Comparison of ENCODE assay signal across 21 cellular contexts in the genomic region with DNA sequence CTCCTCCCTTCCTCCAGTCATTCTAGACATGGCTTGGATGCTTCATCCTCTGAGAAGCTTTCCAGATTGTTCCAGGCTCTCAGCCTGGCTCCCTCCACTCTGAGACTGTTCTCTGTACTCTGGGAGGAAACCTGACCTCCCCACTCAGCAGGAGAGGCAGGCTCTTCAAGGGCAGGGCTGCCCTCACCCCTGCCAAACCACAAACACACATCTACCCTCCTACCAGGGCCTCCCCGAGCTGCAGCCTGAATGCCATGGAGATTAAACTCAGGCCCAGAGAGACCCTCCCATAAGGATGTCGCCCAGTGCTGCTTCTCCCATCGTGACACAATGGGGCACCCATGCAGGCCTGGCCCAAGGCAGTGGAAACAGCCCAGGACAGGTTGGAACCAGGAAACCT. TPM values are rescaled to one million over a fixed set of nuclear protein-coding genes. Genes with fewer than 3 reads are reported as not detected.
A peak's percentile ranks its signal among the peaks of the same experiment; 100 is the strongest.
DNase-seq lines count a peak whose midpoint lies in the region; ATAC-seq, FAIRE-seq and TF ChIP-seq lines count a peak whose summit lies in the region.
"Had no signal": no experiment of that assay in that cellular context is flagged by ENCODE, and none has a peak within 500 bp of the region (broad histone marks: within the 10 kb centered on the region; RNA-seq: fewer than 3 reads in every experiment).

No MANE protein-coding gene starts in this region.

- H3K27ac Mint-ChIP-seq in natural killer cell (no peak overlapping the region), astrocyte (ENCODE audit: unreplicated experiment) (no peak overlapping the region)
- H3K27ac Mint-ChIP-seq in natural killer cell treated with Interleukin-12 subunit alpha and Interleukin-12 subunit beta and Interleukin-15 and Interleukin-18, amount 100 ng/mL, for 72 hours, result no peak overlapping the region
- H3K27ac Mint-ChIP-seq: stimulated activated naive CD8-positive, alpha-beta T cell treated with anti-CD3 and anti-CD28 coated beads, Interleukin-15, Interleukin-2, amounts not matched to agents 100 ng/mL and 50 ng/mL, for 24 hours; type B pancreatic cell had no signal

- H4K20me1 ChIP-seq in astrocyte (ENCODE audit: insufficient read depth, low read length), result peaks cover 55% of the 10 kb centered on the region
- H4K20me1 ChIP-seq: BLaER1 treated with 17β-estradiol and CSF1 and Interleukin-3, amounts not matched to agents 10 nM and 100 nM had no signal

- H3K9ac ChIP-seq in astrocyte (ENCODE audit: low read length), result no peak overlapping the region
- H3K9ac ChIP-seq: BLaER1 treated with 17β-estradiol and CSF1 and Interleukin-3, amounts not matched to agents 10 nM and 100 nM had no signal

- H3K27me3 Mint-ChIP-seq in natural killer cell (ENCODE audit: low read depth in 2 of 2), result no peaks in the 10 kb centered on the region
- no peaks in the 10 kb centered on the region for H3K27me3 Mint-ChIP-seq in natural killer cell treated with Interleukin-12 subunit alpha and Interleukin-12 subunit beta and Interleukin-15 and Interleukin-18, amount 100 ng/mL, for 72 hours
- no peaks in the 10 kb centered on the region for H3K27me3 Mint-ChIP-seq in astrocyte (ENCODE audit: low read depth, unreplicated experiment)
- H3K27me3 Mint-ChIP-seq: stimulated activated naive CD8-positive, alpha-beta T cell treated with anti-CD3 and anti-CD28 coated beads, Interleukin-15, Interleukin-2, amounts not matched to agents 100 ng/mL and 50 ng/mL, for 24 hours; type B pancreatic cell had no signal

- no peaks in the 10 kb centered on the region for H3K79me2 ChIP-seq in astrocyte (ENCODE audit: insufficient read depth, low read length)

- H2AFZ ChIP-seq in astrocyte (ENCODE audit: low read depth, low read length), result no peak overlapping the region

- TF ChIP-seq CTCF in natural killer cell (IDR thresholded peaks at IDR 0.05) (no peak), astrocyte (IDR thresholded peaks at IDR 0.05; ENCODE audit: insufficient read depth, low read depth, low read length) (no peak), vagina (IDR thresholded peaks at IDR 0.05) (no peak)

- no peak overlapping the region for H3K4me3 ChIP-seq in astrocyte (ENCODE audit: insufficient read depth, low read depth, low read length)
- H3K4me3 ChIP-seq in vagina, result no peak overlapping the region
- H3K4me3 ChIP-seq: BLaER1 treated with 17β-estradiol and CSF1 and Interleukin-3, amounts not matched to agents 10 nM and 100 nM; esophagus muscularis mucosa had no signal

- H3K9me3 Mint-ChIP-seq in natural killer cell (no peaks in the 10 kb centered on the region), astrocyte (ENCODE audit: unreplicated experiment) (peaks cover 2% of the 10 kb centered on the region)
- H3K9me3 Mint-ChIP-seq in natural killer cell treated with Interleukin-12 subunit alpha and Interleukin-12 subunit beta and Interleukin-15 and Interleukin-18, amount 100 ng/mL, for 72 hours, result no peaks in the 10 kb centered on the region
- H3K9me3 Mint-ChIP-seq: stimulated activated naive CD8-positive, alpha-beta T cell treated with anti-CD3 and anti-CD28 coated beads, Interleukin-15, Interleukin-2, amounts not matched to agents 100 ng/mL and 50 ng/mL, for 24 hours had no signal

- FAIRE-seq in astrocyte (lab: Jason Lieb, UNC), result no peak

- DNase-seq in natural killer cell, result no peak
- DNase-seq in natural killer cell treated with Interleukin-12 subunit alpha and Interleukin-12 subunit beta and Interleukin-15 and Interleukin-18, amount 100 ng/mL, for 72 hours (ENCODE audit: low spot score), result no peak
- no peak for DNase-seq in astrocyte (ENCODE audit: low read depth)
- DNase-seq in islet precursor cell, result peak; percentile 37
- no peak for DNase-seq in vagina (ENCODE audit: extremely low spot score in 2 of 2)
- no peak for DNase-seq in stimulated activated CD4-positive, alpha-beta T cell treated with anti-CD3 and anti-CD28 coated beads, Interleukin-2, amount 100 ng/mL, for 24 hours
- no peak for DNase-seq in RPMI8226
- DNase-seq: activated CD4-positive, alpha-beta T cell treated with anti-CD3 and anti-CD28 coated beads, Interleukin-2, amount 50 U/mL, for 4 hours; activated naive CD4-positive, alpha-beta T cell treated with anti-CD3 and anti-CD28 coated beads, Interleukin-2, amount 50 U/mL, for 16 hours; activated T-cell treated with anti-CD3 and anti-CD28 coated beads, Interleukin-2, amount 50 U/mL, for 1 hour; DMS 273 treated with DMSO at 0.1 percent for 48 hours; midbrain; MM.1S; NCI-H1694; NCI-H524; retina had no signal

- H3K4me2 ChIP-seq in astrocyte (ENCODE audit: low read length), result no peak overlapping the region
- H3K4me2 ChIP-seq: BLaER1 treated with 17β-estradiol and CSF1 and Interleukin-3, amounts not matched to agents 10 nM and 100 nM had no signal

- no peaks in the 10 kb centered on the region for H3K4me1 Mint-ChIP-seq in natural killer cell
- H3K4me1 Mint-ChIP-seq in natural killer cell treated with Interleukin-12 subunit alpha and Interleukin-12 subunit beta and Interleukin-15 and Interleukin-18, amount 100 ng/mL, for 72 hours (ENCODE audit: low read depth in 2 of 2), result peaks cover 0 to 6% of the 10 kb centered on the region in 2 donors
- H3K4me1 Mint-ChIP-seq in astrocyte (ENCODE audit: low read depth, unreplicated experiment), result no peaks in the 10 kb centered on the region

- H3K4me3 Mint-ChIP-seq in natural killer cell (no peak overlapping the region), astrocyte (ENCODE audit: unreplicated experiment) (peak overlapping the region; percentile 8)
- H3K4me3 Mint-ChIP-seq in natural killer cell treated with Interleukin-12 subunit alpha and Interleukin-12 subunit beta and Interleukin-15 and Interleukin-18, amount 100 ng/mL, for 72 hours, result no peak overlapping the region
- H3K4me3 Mint-ChIP-seq: stimulated activated naive CD8-positive, alpha-beta T cell treated with anti-CD3 and anti-CD28 coated beads, Interleukin-15, Interleukin-2, amounts not matched to agents 100 ng/mL and 50 ng/mL, for 24 hours; type B pancreatic cell had no signal

- no peak for TF ChIP-seq POLR2A in vagina (IDR thresholded peaks at IDR 0.05)

- no peaks in the 10 kb centered on the region for H3K36me3 Mint-ChIP-seq in natural killer cell
- peaks cover under 1% of the 10 kb centered on the region for H3K36me3 Mint-ChIP-seq in natural killer cell treated with Interleukin-12 subunit alpha and Interleukin-12 subunit beta and Interleukin-15 and Interleukin-18, amount 100 ng/mL, for 72 hours
- H3K36me3 Mint-ChIP-seq in astrocyte (ENCODE audit: low read depth, unreplicated experiment), result peaks cover 26% of the 10 kb centered on the region

- H3K27ac ChIP-seq in astrocyte (ENCODE audit: low read depth, low read length) (no peak overlapping the region), vagina (peak overlapping the region; percentile 28)
- H3K27ac ChIP-seq: BLaER1 treated with 17β-estradiol and CSF1 and Interleukin-3, amounts not matched to agents 10 nM and 100 nM; esophagus muscularis mucosa had no signal

- H3K4me1 ChIP-seq in astrocyte (ENCODE audit: insufficient read depth, low read length) (no peaks in the 10 kb centered on the region), vagina (no peaks in the 10 kb centered on the region)
- H3K4me1 ChIP-seq: BLaER1 treated with 17β-estradiol and CSF1 and Interleukin-3, amounts not matched to agents 10 nM and 100 nM had no signal

- H3K27me3 ChIP-seq in astrocyte (ENCODE audit: insufficient read depth, low read length) (no peaks in the 10 kb centered on the region), vagina (no peaks in the 10 kb centered on the region)
- H3K27me3 ChIP-seq: BLaER1 treated with 17β-estradiol and CSF1 and Interleukin-3, amounts not matched to agents 10 nM and 100 nM; esophagus muscularis mucosa had no signal

- peaks cover 62% of the 10 kb centered on the region for H3K36me3 ChIP-seq in astrocyte (ENCODE audit: insufficient read depth, low read length)
- H3K36me3 ChIP-seq in vagina, result peaks cover 4 to 82% of the 10 kb centered on the region in 2 donors

- intact Hi-C loops in natural killer cell (cut with micrococcal nuclease) (loop anchor here (5.0 kb wide), 1 partner anchor 43 kb away; the partner anchor contains the start of genes COQ8B and ITPKC), vagina (cut with DNase I) (no loop called here)

- peaks cover 4% of the 10 kb centered on the region for H3K9me3 ChIP-seq in astrocyte (ENCODE audit: insufficient read depth, low read depth, low read length)
- H3K9me3 ChIP-seq in vagina, result no peaks in the 10 kb centered on the region
- H3K9me3 ChIP-seq: esophagus muscularis mucosa had no signal

- ATAC-seq in natural killer cell (peak in 2 of 3 donors; percentile 46 to 64), GM21717 (IDR thresholded peaks at IDR 0.05; ENCODE audit: unreplicated experiment) (no peak)
- no peak for ATAC-seq in natural killer cell treated with Interleukin-12 subunit alpha and Interleukin-12 subunit beta and Interleukin-15 and Interleukin-18, amount 100 ng/mL, for 72 hours

RNA-seq across cellular contexts. Expression of gene NUMBL, which starts 16.2 kb away (rescaled TPM):
- total RNA-seq in natural killer cell, result 10 to 100 TPM in 2 of 3 donors, 1 to 10 TPM in 1; 9.9 to 19.5 (median 10.2) TPM
- 10 to 100 TPM in 1 of 2 donors, 1 to 10 TPM in 1; 6.6 to 13.9 TPM for total RNA-seq in natural killer cell treated with Interleukin-12 subunit alpha and Interleukin-12 subunit beta and Interleukin-15 and Interleukin-18, amount 100 ng/mL, for 72 hours
- 79.3 and 82.9 TPM in 2 replicates for total RNA-seq in astrocyte
- total RNA-seq in vagina, result 66.0 TPM

RNA-seq across cellular contexts. Expression of gene COQ8B, which starts 42.4 kb away (rescaled TPM):
- 10 to 100 TPM; 31.8 to 46.7 (median 39.6) TPM for total RNA-seq in natural killer cell
- 10 to 100 TPM; 28.7 to 41.7 TPM for total RNA-seq in natural killer cell treated with Interleukin-12 subunit alpha and Interleukin-12 subunit beta and Interleukin-15 and Interleukin-18, amount 100 ng/mL, for 72 hours
- 26.0 and 29.4 TPM in 2 replicates for total RNA-seq in astrocyte
- 51.1 TPM for total RNA-seq in vagina

RNA-seq across cellular contexts. Expression of gene ITPKC, which starts 42.6 kb away (rescaled TPM):
- total RNA-seq in natural killer cell (10 to 100 TPM in 2 of 3 donors, 1 to 10 TPM in 1; 8.7 to 11.1 (median 11.0) TPM), astrocyte (19.0 and 19.7 TPM in 2 replicates), vagina (92.6 TPM)
- total RNA-seq in natural killer cell treated with Interleukin-12 subunit alpha and Interleukin-12 subunit beta and Interleukin-15 and Interleukin-18, amount 100 ng/mL, for 72 hours, result 10 to 100 TPM in 1 of 2 donors, 1 to 10 TPM in 1; 9.0 to 10.3 TPM

Comparison
In these comparisons a context has a peak if more than half of its experiments do, and no peak if none do; other contexts are left out.
1. ATAC-seq: peak in natural killer cell (2 of 3); none in natural killer cell treated with Interleukin-12 subunit alpha and Interleukin-12 subunit beta and Interleukin-15 and Interleukin-18, amount 100 ng/mL, for 72 hours (0 of 2) and GM21717 (single experiment).